Comparison of ENCODE assay signal across 5 cellular contexts in genomic region chr16:18306066-18306465, GRCh38. TPM values are rescaled to one million over a fixed set of nuclear protein-coding genes. Genes with fewer than 3 reads are reported as not detected.
"Had no signal": no experiment of that assay in that cellular context is flagged by ENCODE, and none has a peak within 500 bp of the region (broad histone marks: within the 10 kb centered on the region; RNA-seq: fewer than 3 reads in every experiment).

No MANE protein-coding gene starts in this region.

RNA-seq across cellular contexts. Expression of gene NPIPA8, which starts 30.5 kb away (rescaled TPM):
- total RNA-seq: dermis blood vessel endothelial cell, glomerular endothelial cell, left ventricle myocardium superior, lung microvascular endothelial cell, mononuclear cell had no signal
